In the genomic region with DNA sequence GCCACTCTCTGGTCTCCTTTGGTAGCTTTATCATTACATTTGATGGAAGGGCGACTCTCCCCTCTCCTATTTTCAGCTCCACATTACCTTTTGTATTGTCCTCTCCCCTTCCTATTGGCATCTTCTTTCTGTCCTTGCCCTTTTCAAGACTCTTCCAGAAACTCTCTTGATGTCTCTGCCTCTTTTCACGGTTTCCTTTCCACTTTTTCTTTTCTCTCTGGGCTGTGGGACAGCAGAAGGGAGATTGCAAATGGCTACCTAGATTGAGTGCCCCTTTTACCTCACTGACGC, we compare ENCODE assay signal across 9 cellular contexts. TPM values are rescaled to one million over a fixed set of nuclear protein-coding genes. Genes with fewer than 3 reads are reported as not detected.
DNase-seq lines count a peak whose midpoint lies in the region; ATAC-seq and TF ChIP-seq lines count a peak whose summit lies in the region.
"Had no signal": no experiment of that assay in that cellular context is flagged by ENCODE, and none has a peak within 500 bp of the region (broad histone marks: within the 10 kb centered on the region; RNA-seq: fewer than 3 reads in every experiment).

No MANE protein-coding gene starts in this region.

- H3K36me3 ChIP-seq in BLaER1 (no peaks in the 10 kb centered on the region), KMS-11 (ENCODE audit: insufficient read depth) (no peaks in the 10 kb centered on the region), neuron (ENCODE audit: insufficient read depth, low read length) (no peaks in the 10 kb centered on the region), mucosa of descending colon (ENCODE audit: low read depth) (no peaks in the 10 kb centered on the region)

- no peak for TF ChIP-seq CTCF in KMS-11 (conservative IDR thresholded peaks at IDR 0.05; ENCODE audit: low read depth, low read length)
- no peak for TF ChIP-seq CTCF in coronary artery (IDR thresholded peaks at IDR 0.05)
- no peak for TF ChIP-seq CTCF in mucosa of descending colon (IDR thresholded peaks at IDR 0.05)

- no peaks in the 10 kb centered on the region for H3K79me2 ChIP-seq in KMS-11 (ENCODE audit: insufficient read depth, low read depth)

- H3K9me3 ChIP-seq in BLaER1 = no peaks in the 10 kb centered on the region
- no peaks in the 10 kb centered on the region for H3K9me3 ChIP-seq in neuron (ENCODE audit: low read length)
- no peaks in the 10 kb centered on the region for H3K9me3 ChIP-seq in mucosa of descending colon

- no peak for ATAC-seq in mucosa of descending colon
- no peak for ATAC-seq in HG03469 (IDR thresholded peaks at IDR 0.05; ENCODE audit: unreplicated experiment)

- H3K9ac ChIP-seq in BLaER1 (0 out of 2 replicates have a peak overlapping the region, but pooled peaks have one; percentile 54), KMS-11 (0 out of 2 replicates have a peak overlapping the region, but pooled peaks have one; percentile 9)

- DNase-seq in coronary artery (ENCODE audit: low spot score) (no peak), mucosa of descending colon (no peak), UCSD-AML1 (lab: John Stamatoyannopoulos, UW; ENCODE audit: unreplicated experiment) (no peak)
- no peak for DNase-seq in stimulated activated naive CD4-positive, alpha-beta T cell treated with Interleukin-2 at 50 U/mL for 16 hours (lab: John Stamatoyannopoulos, UW)
- DNase-seq: activated CD8-positive, alpha-beta memory T cell treated with anti-CD3 and anti-CD28 coated beads for 24 hours had no signal

- no peaks in the 10 kb centered on the region for H3K27me3 ChIP-seq in BLaER1
- H3K27me3 ChIP-seq in KMS-11 (ENCODE audit: insufficient read depth, low read depth) = peaks cover 28% of the 10 kb centered on the region
- H3K27me3 ChIP-seq in neuron (ENCODE audit: insufficient read depth, low read length) = no peaks in the 10 kb centered on the region

- H4K20me1 ChIP-seq in BLaER1 = no peaks in the 10 kb centered on the region
- H4K20me1 ChIP-seq in KMS-11 (ENCODE audit: insufficient read depth) = no peaks in the 10 kb centered on the region

- H3K4me2 ChIP-seq in BLaER1 (peak overlapping the region; percentile 98), KMS-11 (peak overlapping the region; percentile 75)

- H3K4me1 ChIP-seq in BLaER1 (peaks cover 79% of the 10 kb centered on the region), KMS-11 (ENCODE audit: low read depth, poor library complexity, severe bottlenecking) (peaks cover 20% of the 10 kb centered on the region), neuron (ENCODE audit: insufficient read depth, low read length) (peaks cover 34% of the 10 kb centered on the region), mucosa of descending colon (ENCODE audit: low read depth) (peaks cover 13% of the 10 kb centered on the region)

- H3K27ac ChIP-seq in BLaER1 (no peak overlapping the region), KMS-11 (no peak overlapping the region), coronary artery (no peak overlapping the region)

- intact Hi-C loops in mucosa of descending colon (cut with DNase I, micrococcal nuclease) = no loop called here

- H2AFZ ChIP-seq in KMS-11 (ENCODE audit: low read depth) (peak overlapping the region; percentile 61), neuron (ENCODE audit: low read depth, low read length) (peak overlapping the region; percentile 91)

- H3K4me3 ChIP-seq in BLaER1 = peak overlapping the region; percentile 65; the same call in 1 of the 2 replicates
- no peak overlapping the region for H3K4me3 ChIP-seq in KMS-11 (IDR thresholded peaks at IDR 0.05; ENCODE audit: insufficient read depth, low read depth, low read length)
- H3K4me3 ChIP-seq in coronary artery = peak overlapping the region; percentile 82
- peak overlapping the region; percentile 48 for H3K4me3 ChIP-seq in neuron (ENCODE audit: low read length)
- H3K4me3 ChIP-seq in mucosa of descending colon = no peak overlapping the region

RNA-seq across cellular contexts. Expression of gene IER5, which starts 17.5 kb away (rescaled TPM):
- 10 to 100 TPM; 15.4 to 16.7 (median 16.4) TPM for total RNA-seq in mucosa of descending colon

Comparison
In these comparisons a context has a peak if more than half of its experiments do, and no peak if none do; other contexts are left out.
1. H3K4me3 ChIP-seq: peak in BLaER1 (single experiment), coronary artery (single experiment) and neuron (single experiment); none in KMS-11 (single experiment) and mucosa of descending colon (single experiment).